Comparison of ENCODE assay signal across 30 cellular contexts in the genomic region with DNA sequence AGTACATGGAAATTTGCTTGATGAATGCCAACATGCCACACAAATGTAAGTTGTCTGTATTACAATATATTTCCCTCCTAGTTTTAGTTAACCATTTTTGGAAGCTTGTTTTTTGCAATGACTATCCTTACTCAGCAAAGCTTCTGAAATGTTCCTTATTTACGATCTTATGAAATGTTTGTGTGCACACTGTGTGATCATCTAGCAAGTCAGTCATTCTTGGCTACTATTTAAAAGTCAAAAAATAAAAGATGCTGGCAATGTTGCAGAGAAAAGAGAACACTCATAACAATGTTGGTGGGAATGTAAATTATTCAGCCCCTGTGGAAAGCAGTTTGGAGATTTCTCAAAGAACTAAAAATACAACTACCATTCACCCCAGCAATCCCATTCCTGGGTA. TPM values are rescaled to one million over a fixed set of nuclear protein-coding genes. Genes with fewer than 3 reads are reported as not detected.
"Had no signal": no experiment of that assay in that cellular context is flagged by ENCODE, and none has a peak within 500 bp of the region (broad histone marks: within the 10 kb centered on the region; RNA-seq: fewer than 3 reads in every experiment).

No MANE protein-coding gene starts in this region.

- H3K27ac ChIP-seq: breast epithelium, esophagus muscularis mucosa, heart right ventricle, ovary, prostate gland, sigmoid colon, tibial nerve had no signal

- H3K27me3 ChIP-seq: breast epithelium, esophagus muscularis mucosa, ovary, sigmoid colon, tibial nerve had no signal

- H3K36me3 ChIP-seq: breast epithelium, esophagus muscularis mucosa, heart right ventricle, ovary, prostate gland, sigmoid colon, tibial nerve had no signal

- H3K4me3 ChIP-seq: breast epithelium, esophagus muscularis mucosa, heart right ventricle, ovary, prostate gland, sigmoid colon, smooth muscle cell, tibial nerve had no signal

- H3K27ac Mint-ChIP-seq: activated CD4-positive, alpha-beta memory T cell treated with anti-CD3 and anti-CD28 coated beads, Interleukin-2, amount 10 ng/mL, durations not matched to agents 7 days and 5 days; activated CD4-positive, alpha-beta T cell treated with anti-CD3 and anti-CD28 coated beads, Interleukin-2, amount 10 ng/mL, durations not matched to agents 24 days and 14 days; activated CD8-positive, alpha-beta memory T cell treated with anti-CD3 and anti-CD28 coated beads, Interleukin-2, amount 10 ng/mL, durations not matched to agents 7 days and 5 days; activated naive CD4-positive, alpha-beta T cell treated with anti-CD3 and anti-CD28 coated beads for 36 hours; memory B cell; naive thymus-derived CD4-positive, alpha-beta T cell had no signal

- H3K9me3 Mint-ChIP-seq: activated CD4-positive, alpha-beta memory T cell treated with anti-CD3 and anti-CD28 coated beads, Interleukin-2, amount 10 ng/mL, durations not matched to agents 7 days and 5 days; activated CD4-positive, alpha-beta T cell treated with anti-CD3 and anti-CD28 coated beads, Interleukin-2, amount 10 ng/mL, durations not matched to agents 24 days and 14 days; activated naive CD4-positive, alpha-beta T cell treated with anti-CD3 and anti-CD28 coated beads for 36 hours; memory B cell; naive thymus-derived CD4-positive, alpha-beta T cell had no signal

- DNase-seq: activated CD4-positive, alpha-beta memory T cell treated with anti-CD3 and anti-CD28 coated beads, Interleukin-2, amount 10 ng/mL, durations not matched to agents 7 days and 5 days; activated CD4-positive, alpha-beta T cell treated with anti-CD3 and anti-CD28 coated beads, Interleukin-2, amount 10 ng/mL, durations not matched to agents 24 days and 14 days; activated CD4-positive, CD25-positive, alpha-beta regulatory T cell treated with anti-CD3 and anti-CD28 coated beads, Interleukin-2, amount 50 U/mL, for 72 hours; activated CD8-positive, alpha-beta memory T cell treated with anti-CD3 and anti-CD28 coated beads, Interleukin-2, amount 10 ng/mL, durations not matched to agents 7 days and 5 days; activated effector memory CD4-positive, alpha-beta T cell treated with Interleukin-2 at 50 U/mL for 16 hours; activated naive CD4-positive, alpha-beta T cell treated with anti-CD3 and anti-CD28 coated beads for 36 hours; amygdala; central memory CD4-positive, alpha-beta T cell; dermis blood vessel endothelial cell; effector CD4-positive, alpha-beta T cell; foreskin fibroblast; heart right ventricle; midbrain; naive thymus-derived CD4-positive, alpha-beta T cell; ovary; retina; sigmoid colon; stimulated activated CD4-positive, alpha-beta T cell treated with anti-CD3 and anti-CD28 coated beads, Interleukin-1b, Interleukin-23, amount 100 ng/mL, for 48 hours; stimulated activated CD4-positive, alpha-beta T cell treated with anti-CD3 and anti-CD28 coated beads, Interleukin-4, amount 100 ng/mL, for 4 hours; stimulated activated CD8-positive, alpha-beta memory T cell treated with anti-CD3 and anti-CD28 coated beads, Interleukin-4, amount 100 ng/mL, for 48 hours; stimulated activated naive CD4-positive, alpha-beta T cell; T-helper 2 cell had no signal

- H3K36me3 Mint-ChIP-seq: memory B cell; naive thymus-derived CD4-positive, alpha-beta T cell had no signal

- H3K9me3 ChIP-seq: breast epithelium, esophagus muscularis mucosa, heart right ventricle, ovary, prostate gland, sigmoid colon, tibial nerve had no signal

- H3K4me3 Mint-ChIP-seq: activated CD4-positive, alpha-beta memory T cell treated with anti-CD3 and anti-CD28 coated beads, Interleukin-2, amount 10 ng/mL, durations not matched to agents 7 days and 5 days; activated CD4-positive, alpha-beta T cell treated with anti-CD3 and anti-CD28 coated beads, Interleukin-2, amount 10 ng/mL, durations not matched to agents 24 days and 14 days; activated CD8-positive, alpha-beta memory T cell treated with anti-CD3 and anti-CD28 coated beads, Interleukin-2, amount 10 ng/mL, durations not matched to agents 7 days and 5 days; activated naive CD4-positive, alpha-beta T cell treated with anti-CD3 and anti-CD28 coated beads for 36 hours; memory B cell; naive thymus-derived CD4-positive, alpha-beta T cell had no signal

- H3K4me1 ChIP-seq: breast epithelium, prostate gland had no signal

- H3K27me3 Mint-ChIP-seq: activated CD4-positive, alpha-beta memory T cell treated with anti-CD3 and anti-CD28 coated beads, Interleukin-2, amount 10 ng/mL, durations not matched to agents 7 days and 5 days; activated CD4-positive, alpha-beta T cell treated with anti-CD3 and anti-CD28 coated beads, Interleukin-2, amount 10 ng/mL, durations not matched to agents 24 days and 14 days; activated CD8-positive, alpha-beta memory T cell treated with anti-CD3 and anti-CD28 coated beads, Interleukin-2, amount 10 ng/mL, durations not matched to agents 7 days and 5 days; memory B cell; naive thymus-derived CD4-positive, alpha-beta T cell had no signal

- ATAC-seq: activated CD8-positive, alpha-beta memory T cell treated with anti-CD3 and anti-CD28 coated beads, Interleukin-2, amount 10 ng/mL, durations not matched to agents 7 days and 5 days; heart right ventricle; naive thymus-derived CD4-positive, alpha-beta T cell had no signal

RNA-seq across cellular contexts. Expression of a gene that starts 33.8 kb away (rescaled TPM):
- total RNA-seq: kidney epithelial cell had no signal

RNA-seq across cellular contexts. Expression of a gene that starts 50.9 kb away (rescaled TPM):
- total RNA-seq: glomerular endothelial cell, kidney epithelial cell, smooth muscle cell had no signal
